1 cellular context compared by ENCODE assay signal in the genomic region with DNA sequence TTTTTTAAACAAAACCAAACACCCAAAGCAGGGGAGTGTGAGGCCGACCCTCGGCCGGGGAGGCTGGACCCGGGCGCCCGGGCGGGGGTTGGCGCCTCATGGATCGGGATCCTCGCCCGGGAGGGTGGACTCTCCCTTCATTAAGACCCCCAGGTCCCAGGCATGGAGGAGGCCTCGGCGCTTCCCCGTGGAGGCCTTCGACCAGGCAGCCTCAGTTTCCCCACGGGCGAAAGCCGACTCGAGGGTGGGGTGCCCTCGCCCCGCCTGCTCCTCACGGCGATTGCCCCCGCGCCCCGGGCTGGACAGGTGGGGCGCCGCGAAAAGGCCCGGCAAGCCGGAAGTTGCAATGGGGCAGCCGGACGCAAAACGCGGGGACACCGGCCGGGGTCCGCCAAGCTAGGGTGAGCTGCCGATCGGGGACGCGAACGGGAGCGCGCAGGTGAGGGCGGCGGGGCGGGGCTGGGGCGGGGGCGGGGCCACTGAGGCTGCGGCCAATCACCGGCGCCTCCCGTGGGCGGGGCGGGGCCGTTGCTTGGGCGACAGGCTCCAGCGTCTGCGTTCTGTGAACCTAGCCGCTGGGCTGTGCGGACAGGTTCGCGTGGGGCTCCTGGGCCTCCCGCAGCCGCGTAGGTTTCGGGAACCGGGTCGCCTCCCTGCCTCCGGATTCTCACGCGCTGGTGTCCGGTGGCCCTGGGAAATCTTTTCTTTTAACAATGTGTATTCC.
TF ChIP-seq lines count a peak whose summit lies in the region.

No MANE protein-coding gene starts in this region.

TF ChIP-seq in HepG2, 621 proteins besides CTCF, POLR2A, EP300 and RAD21 (continued from another document and continues in another):
- TF ChIP-seq, protein P1, sequence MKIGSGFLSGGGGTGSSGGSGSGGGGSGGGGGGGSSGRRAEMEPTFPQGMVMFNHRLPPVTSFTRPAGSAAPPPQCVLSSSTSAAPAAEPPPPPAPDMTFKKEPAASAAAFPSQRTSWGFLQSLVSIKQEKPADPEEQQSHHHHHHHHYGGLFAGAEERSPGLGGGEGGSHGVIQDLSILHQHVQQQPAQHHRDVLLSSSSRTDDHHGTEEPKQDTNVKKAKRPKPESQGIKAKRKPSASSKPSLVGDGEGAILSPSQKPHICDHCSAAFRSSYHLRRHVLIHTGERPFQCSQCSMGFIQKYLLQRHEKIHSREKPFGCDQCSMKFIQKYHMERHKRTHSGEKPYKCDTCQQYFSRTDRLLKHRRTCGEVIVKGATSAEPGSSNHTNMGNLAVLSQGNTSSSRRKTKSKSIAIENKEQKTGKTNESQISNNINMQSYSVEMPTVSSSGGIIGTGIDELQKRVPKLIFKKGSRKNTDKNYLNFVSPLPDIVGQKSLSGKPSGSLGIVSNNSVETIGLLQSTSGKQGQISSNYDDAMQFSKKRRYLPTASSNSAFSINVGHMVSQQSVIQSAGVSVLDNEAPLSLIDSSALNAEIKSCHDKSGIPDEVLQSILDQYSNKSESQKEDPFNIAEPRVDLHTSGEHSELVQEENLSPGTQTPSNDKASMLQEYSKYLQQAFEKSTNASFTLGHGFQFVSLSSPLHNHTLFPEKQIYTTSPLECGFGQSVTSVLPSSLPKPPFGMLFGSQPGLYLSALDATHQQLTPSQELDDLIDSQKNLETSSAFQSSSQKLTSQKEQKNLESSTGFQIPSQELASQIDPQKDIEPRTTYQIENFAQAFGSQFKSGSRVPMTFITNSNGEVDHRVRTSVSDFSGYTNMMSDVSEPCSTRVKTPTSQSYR (CRISPR knock-in tag; IDR thresholded peaks at IDR 0.05; ENCODE audit: borderline replicate concordance): peak; percentile 25; the same call in 1 of the 2 replicates
- TF ChIP-seq HNRNPLL (IDR thresholded peaks at IDR 0.05; ENCODE audit: low read depth, low read length, poor library complexity, severe bottlenecking): peak; percentile 47
- no peak for TF ChIP-seq ZNF160 (CRISPR knock-in tag; IDR thresholded peaks at IDR 0.05)
- TF ChIP-seq, protein P2, sequence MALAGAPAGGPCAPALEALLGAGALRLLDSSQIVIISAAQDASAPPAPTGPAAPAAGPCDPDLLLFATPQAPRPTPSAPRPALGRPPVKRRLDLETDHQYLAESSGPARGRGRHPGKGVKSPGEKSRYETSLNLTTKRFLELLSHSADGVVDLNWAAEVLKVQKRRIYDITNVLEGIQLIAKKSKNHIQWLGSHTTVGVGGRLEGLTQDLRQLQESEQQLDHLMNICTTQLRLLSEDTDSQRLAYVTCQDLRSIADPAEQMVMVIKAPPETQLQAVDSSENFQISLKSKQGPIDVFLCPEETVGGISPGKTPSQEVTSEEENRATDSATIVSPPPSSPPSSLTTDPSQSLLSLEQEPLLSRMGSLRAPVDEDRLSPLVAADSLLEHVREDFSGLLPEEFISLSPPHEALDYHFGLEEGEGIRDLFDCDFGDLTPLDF (CRISPR knock-in tag; IDR thresholded peaks at IDR 0.05): 0 out of 2 replicates have a peak, but pooled peaks have one; percentile 53
- no peak for TF ChIP-seq ZNF33A (CRISPR knock-in tag; IDR thresholded peaks at IDR 0.05; ENCODE audit: borderline replicate concordance)
- no peak for TF ChIP-seq ZNF619 (CRISPR knock-in tag; IDR thresholded peaks at IDR 0.05)
- TF ChIP-seq, protein P3, sequence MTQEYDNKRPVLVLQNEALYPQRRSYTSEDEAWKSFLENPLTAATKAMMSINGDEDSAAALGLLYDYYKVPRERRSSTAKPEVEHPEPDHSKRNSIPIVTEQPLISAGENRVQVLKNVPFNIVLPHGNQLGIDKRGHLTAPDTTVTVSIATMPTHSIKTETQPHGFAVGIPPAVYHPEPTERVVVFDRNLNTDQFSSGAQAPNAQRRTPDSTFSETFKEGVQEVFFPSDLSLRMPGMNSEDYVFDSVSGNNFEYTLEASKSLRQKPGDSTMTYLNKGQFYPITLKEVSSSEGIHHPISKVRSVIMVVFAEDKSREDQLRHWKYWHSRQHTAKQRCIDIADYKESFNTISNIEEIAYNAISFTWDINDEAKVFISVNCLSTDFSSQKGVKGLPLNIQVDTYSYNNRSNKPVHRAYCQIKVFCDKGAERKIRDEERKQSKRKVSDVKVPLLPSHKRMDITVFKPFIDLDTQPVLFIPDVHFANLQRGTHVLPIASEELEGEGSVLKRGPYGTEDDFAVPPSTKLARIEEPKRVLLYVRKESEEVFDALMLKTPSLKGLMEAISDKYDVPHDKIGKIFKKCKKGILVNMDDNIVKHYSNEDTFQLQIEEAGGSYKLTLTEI (CRISPR knock-in tag; conservative IDR thresholded peaks at IDR 0.05): no peak
- TF ChIP-seq, protein P4, sequence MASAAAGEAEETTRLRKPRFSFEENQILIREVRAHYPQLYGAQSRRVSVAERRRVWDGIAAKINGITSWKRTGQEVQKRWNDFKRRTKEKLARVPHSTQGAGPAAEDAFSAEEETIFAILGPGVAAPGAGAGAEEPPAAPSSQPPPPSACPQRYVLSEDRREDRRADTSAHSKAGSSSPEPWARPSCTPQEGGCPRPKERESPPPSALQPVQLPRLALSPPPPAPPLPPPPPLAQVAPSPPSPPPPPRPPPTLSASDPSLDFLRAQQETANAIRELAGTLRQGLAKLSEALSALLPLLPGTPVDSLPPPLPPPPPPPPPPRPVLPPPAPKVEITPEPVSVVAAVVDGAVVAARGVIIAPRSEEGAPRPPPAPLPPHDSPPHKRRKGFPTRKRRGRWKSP (CRISPR knock-in tag; IDR thresholded peaks at IDR 0.05): no peak
- TF ChIP-seq ZNF460 (CRISPR knock-in tag; IDR thresholded peaks at IDR 0.05; ENCODE audit: borderline replicate concordance): no peak
- TF ChIP-seq MAFK (conservative IDR thresholded peaks at IDR 0.05 in 1 of 2, IDR thresholded peaks at IDR 0.05 in 1 of 2; ENCODE audit: low read length in 2 of 2): no peak
- TF ChIP-seq, protein P5, sequence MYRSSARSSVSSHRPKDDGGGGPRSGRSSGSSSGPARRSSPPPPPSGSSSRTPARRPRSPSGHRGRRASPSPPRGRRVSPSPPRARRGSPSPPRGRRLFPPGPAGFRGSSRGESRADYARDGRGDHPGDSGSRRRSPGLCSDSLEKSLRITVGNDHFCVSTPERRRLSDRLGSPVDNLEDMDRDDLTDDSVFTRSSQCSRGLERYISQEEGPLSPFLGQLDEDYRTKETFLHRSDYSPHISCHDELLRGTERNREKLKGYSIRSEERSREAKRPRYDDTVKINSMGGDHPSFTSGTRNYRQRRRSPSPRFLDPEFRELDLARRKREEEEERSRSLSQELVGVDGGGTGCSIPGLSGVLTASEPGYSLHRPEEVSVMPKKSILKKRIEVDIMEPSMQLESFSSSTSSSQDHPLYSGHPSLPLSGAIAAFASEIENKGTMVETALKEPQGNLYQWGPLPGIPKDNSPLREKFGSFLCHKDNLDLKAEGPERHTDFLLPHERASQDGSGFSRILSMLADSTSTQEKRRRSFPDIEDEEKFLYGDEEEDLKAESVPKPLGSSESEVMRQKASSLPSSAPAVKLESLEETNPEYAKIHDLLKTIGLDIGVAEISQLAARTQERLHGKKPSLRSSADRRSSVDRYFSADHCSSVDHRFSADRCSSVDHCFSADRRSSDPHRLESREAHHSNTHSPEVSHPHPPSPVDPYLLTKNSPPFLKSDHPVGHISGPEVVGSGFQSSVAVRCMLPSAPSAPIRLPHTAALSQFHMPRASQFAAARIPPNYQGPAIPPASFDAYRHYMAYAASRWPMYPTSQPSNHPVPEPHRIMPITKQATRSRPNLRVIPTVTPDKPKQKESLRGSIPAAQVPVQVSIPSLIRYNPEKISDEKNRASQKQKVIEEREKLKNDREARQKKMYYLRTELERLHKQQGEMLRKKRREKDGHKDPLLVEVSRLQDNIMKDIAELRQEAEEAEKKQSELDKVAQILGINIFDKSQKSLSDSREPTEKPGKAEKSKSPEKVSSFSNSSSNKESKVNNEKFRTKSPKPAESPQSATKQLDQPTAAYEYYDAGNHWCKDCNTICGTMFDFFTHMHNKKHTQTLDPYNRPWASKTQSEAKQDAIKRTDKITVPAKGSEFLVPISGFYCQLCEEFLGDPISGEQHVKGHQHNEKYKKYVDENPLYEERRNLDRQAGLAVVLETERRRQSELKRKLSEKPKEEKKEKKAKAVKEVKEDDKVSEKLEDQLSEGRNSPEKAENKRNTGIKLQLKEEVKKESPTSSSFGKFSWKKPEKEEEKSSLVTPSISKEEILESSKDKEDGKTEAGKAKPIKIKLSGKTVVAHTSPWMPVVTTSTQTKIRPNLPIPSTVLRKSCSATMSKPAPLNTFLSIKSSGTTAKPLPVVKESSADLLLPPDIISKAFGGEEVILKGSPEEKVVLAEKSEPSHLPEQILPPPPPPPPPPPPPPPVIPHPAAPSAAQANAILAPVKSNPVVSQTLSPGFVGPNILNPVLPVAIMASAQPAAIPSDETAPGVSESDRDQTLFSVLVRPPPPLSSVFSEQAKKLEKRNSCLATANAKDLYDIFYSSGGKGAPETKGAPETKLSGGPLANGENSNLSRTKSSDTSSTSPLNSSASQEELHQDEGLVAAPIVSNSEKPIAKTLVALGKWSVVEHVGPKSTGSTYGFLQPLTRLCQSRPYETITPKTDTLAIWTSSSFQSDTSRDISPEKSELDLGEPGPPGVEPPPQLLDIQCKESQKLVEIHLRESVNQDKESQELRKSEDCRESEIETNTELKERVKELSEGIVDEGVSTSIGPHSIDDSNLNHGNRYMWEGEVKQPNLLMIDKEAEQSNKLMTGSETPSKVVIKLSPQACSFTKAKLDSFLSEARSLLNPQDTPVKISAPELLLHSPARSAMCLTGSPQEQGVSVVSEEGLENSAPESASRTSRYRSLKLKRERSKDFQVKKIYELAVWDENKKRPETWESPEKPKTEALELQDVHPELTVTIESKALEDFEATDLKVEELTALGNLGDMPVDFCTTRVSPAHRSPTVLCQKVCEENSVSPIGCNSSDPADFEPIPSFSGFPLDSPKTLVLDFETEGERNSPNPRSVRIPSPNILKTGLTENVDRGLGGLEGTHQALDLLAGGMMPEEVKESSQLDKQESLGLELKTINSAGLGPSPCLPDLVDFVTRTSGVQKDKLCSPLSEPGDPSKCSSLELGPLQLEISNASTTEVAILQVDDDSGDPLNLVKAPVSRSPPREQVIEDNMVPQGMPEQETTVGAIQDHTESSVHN (CRISPR knock-in tag; IDR thresholded peaks at IDR 0.05): no peak
- TF ChIP-seq, protein P6, sequence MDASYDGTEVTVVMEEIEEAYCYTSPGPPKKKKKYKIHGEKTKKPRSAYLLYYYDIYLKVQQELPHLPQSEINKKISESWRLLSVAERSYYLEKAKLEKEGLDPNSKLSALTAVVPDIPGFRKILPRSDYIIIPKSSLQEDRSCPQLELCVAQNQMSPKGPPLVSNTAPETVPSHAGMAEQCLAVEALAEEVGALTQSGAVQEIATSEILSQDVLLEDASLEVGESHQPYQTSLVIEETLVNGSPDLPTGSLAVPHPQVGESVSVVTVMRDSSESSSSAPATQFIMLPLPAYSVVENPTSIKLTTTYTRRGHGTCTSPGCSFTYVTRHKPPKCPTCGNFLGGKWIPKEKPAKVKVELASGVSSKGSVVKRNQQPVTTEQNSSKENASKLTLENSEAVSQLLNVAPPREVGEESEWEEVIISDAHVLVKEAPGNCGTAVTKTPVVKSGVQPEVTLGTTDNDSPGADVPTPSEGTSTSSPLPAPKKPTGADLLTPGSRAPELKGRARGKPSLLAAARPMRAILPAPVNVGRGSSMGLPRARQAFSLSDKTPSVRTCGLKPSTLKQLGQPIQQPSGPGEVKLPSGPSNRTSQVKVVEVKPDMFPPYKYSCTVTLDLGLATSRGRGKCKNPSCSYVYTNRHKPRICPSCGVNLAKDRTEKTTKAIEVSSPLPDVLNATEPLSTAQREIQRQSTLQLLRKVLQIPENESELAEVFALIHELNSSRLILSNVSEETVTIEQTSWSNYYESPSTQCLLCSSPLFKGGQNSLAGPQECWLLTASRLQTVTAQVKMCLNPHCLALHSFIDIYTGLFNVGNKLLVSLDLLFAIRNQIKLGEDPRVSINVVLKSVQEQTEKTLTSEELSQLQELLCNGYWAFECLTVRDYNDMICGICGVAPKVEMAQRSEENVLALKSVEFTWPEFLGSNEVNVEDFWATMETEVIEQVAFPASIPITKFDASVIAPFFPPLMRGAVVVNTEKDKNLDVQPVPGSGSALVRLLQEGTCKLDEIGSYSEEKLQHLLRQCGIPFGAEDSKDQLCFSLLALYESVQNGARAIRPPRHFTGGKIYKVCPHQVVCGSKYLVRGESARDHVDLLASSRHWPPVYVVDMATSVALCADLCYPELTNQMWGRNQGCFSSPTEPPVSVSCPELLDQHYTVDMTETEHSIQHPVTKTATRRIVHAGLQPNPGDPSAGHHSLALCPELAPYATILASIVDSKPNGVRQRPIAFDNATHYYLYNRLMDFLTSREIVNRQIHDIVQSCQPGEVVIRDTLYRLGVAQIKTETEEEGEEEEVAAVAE (CRISPR knock-in tag; IDR thresholded peaks at IDR 0.05; ENCODE audit: borderline replicate concordance): no peak
- TF ChIP-seq, protein P7, sequence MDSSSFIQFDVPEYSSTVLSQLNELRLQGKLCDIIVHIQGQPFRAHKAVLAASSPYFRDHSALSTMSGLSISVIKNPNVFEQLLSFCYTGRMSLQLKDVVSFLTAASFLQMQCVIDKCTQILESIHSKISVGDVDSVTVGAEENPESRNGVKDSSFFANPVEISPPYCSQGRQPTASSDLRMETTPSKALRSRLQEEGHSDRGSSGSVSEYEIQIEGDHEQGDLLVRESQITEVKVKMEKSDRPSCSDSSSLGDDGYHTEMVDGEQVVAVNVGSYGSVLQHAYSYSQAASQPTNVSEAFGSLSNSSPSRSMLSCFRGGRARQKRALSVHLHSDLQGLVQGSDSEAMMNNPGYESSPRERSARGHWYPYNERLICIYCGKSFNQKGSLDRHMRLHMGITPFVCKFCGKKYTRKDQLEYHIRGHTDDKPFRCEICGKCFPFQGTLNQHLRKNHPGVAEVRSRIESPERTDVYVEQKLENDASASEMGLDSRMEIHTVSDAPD (CRISPR knock-in tag; IDR thresholded peaks at IDR 0.05): 0 out of 2 replicates have a peak, but pooled peaks have one; percentile 31
- TF ChIP-seq FOXK1 (CRISPR knock-in tag; IDR thresholded peaks at IDR 0.05; ENCODE audit: borderline replicate concordance, low read depth): peak; percentile 45; the same call in 1 of the 2 replicates
- peak; percentile 48 for TF ChIP-seq NFYC (CRISPR knock-in tag; IDR thresholded peaks at IDR 0.05)
- TF ChIP-seq ZNF772 (CRISPR knock-in tag; IDR thresholded peaks at IDR 0.05): peak; percentile 71; the same call in 1 of the 2 replicates
- no peak for TF ChIP-seq NCOA5 (CRISPR knock-in tag; IDR thresholded peaks at IDR 0.05)
- no peak for TF ChIP-seq JUN (CRISPR knock-in tag; IDR thresholded peaks at IDR 0.05)
- peak; percentile 98 for TF ChIP-seq SIN3A (IDR thresholded peaks at IDR 0.05; ENCODE audit: borderline replicate concordance, low read depth, low read length)
- peak; percentile 85; the same call in 1 of the 2 replicates for TF ChIP-seq ZNF556 (CRISPR knock-in tag; IDR thresholded peaks at IDR 0.05; ENCODE audit: borderline replicate concordance)
- TF ChIP-seq NAIF1 (CRISPR knock-in tag; IDR thresholded peaks at IDR 0.05; ENCODE audit: borderline replicate concordance): 0 out of 2 replicates have a peak, but pooled peaks have one; percentile 36
- TF ChIP-seq, protein P8, sequence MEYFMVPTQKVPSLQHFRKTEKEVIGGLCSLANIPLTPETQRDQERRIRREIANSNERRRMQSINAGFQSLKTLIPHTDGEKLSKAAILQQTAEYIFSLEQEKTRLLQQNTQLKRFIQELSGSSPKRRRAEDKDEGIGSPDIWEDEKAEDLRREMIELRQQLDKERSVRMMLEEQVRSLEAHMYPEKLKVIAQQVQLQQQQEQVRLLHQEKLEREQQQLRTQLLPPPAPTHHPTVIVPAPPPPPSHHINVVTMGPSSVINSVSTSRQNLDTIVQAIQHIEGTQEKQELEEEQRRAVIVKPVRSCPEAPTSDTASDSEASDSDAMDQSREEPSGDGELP (IDR thresholded peaks at IDR 0.05; ENCODE audit: borderline replicate concordance, low read depth): peak; percentile 55; the same call in 1 of the 2 replicates
- no peak for TF ChIP-seq ZNF264 (CRISPR knock-in tag; IDR thresholded peaks at IDR 0.05)
